1 cellular context compared by ENCODE assay signal in the genomic region with DNA sequence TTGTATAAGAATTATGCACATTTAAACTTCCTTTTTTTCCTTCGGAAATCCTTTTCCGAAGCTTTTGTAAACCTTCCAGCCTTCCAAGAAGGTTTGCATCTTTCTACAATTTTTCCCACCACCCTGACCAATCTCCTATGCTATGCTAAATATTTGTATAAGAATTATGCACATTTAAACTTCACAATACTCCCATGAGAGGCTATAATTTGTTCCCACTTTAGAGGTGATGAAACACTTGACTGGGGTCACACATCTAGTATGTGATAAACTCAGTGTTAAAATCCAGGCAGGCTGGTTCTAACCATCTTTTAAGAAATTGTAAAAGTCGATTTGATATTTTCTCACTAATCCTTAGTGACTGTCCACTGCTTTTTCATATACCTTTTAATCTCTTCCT.
TF ChIP-seq lines count a peak whose summit lies in the region.

No MANE protein-coding gene starts in this region.

TF ChIP-seq in K562, 482 proteins besides CTCF, POLR2A, EP300 and RAD21 (continued from another document):
- TF ChIP-seq MEF2D (tag; conservative IDR thresholded peaks at IDR 0.05; ENCODE audit: low read depth) (no peak), ZC3H11A (IDR thresholded peaks at IDR 0.05; ENCODE audit: low read depth, low read length) (no peak), ZNF449 (CRISPR knock-in tag; IDR thresholded peaks at IDR 0.05) (no peak), CBX5 (IDR thresholded peaks at IDR 0.05; ENCODE audit: borderline replicate concordance, low read depth) (no peak), SLC30A9 (CRISPR knock-in tag; IDR thresholded peaks at IDR 0.05) (no peak), FOXM1 (IDR thresholded peaks at IDR 0.05; ENCODE audit: low read depth) (no peak), FOXM1 (CRISPR knock-in tag; IDR thresholded peaks at IDR 0.05; ENCODE audit: low read depth) (no peak), ZBTB34 (CRISPR knock-in tag; IDR thresholded peaks at IDR 0.05) (no peak), SOX6 (IDR thresholded peaks at IDR 0.05) (no peak), ASH1L (IDR thresholded peaks at IDR 0.05; ENCODE audit: borderline replicate concordance, low read depth, partially characterized antibody) (no peak), ZNF23 (CRISPR knock-in tag; IDR thresholded peaks at IDR 0.05) (no peak), TCF7L2 (IDR thresholded peaks at IDR 0.05; ENCODE audit: low read depth, low read length) (no peak), E2F3 (CRISPR knock-in tag; IDR thresholded peaks at IDR 0.05) (no peak), DACH1 (IDR thresholded peaks at IDR 0.05; ENCODE audit: partially characterized antibody) (no peak), NR2F6 (CRISPR knock-in tag; IDR thresholded peaks at IDR 0.05) (no peak)
- TF ChIP-seq, protein P1, sequence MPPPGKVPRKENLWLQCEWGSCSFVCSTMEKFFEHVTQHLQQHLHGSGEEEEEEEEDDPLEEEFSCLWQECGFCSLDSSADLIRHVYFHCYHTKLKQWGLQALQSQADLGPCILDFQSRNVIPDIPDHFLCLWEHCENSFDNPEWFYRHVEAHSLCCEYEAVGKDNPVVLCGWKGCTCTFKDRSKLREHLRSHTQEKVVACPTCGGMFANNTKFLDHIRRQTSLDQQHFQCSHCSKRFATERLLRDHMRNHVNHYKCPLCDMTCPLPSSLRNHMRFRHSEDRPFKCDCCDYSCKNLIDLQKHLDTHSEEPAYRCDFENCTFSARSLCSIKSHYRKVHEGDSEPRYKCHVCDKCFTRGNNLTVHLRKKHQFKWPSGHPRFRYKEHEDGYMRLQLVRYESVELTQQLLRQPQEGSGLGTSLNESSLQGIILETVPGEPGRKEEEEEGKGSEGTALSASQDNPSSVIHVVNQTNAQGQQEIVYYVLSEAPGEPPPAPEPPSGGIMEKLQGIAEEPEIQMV (tag; conservative IDR thresholded peaks at IDR 0.05; ENCODE audit: low read depth), result no peak
